In genomic region chr20:10511507-10512231, GRCh38 we compare ENCODE assay signal across 8 cellular contexts.
DNase-seq lines count a peak whose midpoint lies in the region; ATAC-seq and TF ChIP-seq lines count a peak whose summit lies in the region.

No MANE protein-coding gene starts in this region.

- no peak for TF ChIP-seq CTCF in colonic mucosa (IDR thresholded peaks at IDR 0.05)
- no peak for TF ChIP-seq CTCF in lower leg skin (IDR thresholded peaks at IDR 0.05)

- peak overlapping the region in 1 of 2 donors; percentile 5 for H3K9ac ChIP-seq in colonic mucosa (ENCODE audit: low read depth in 2 of 2, low read length in 2 of 2)

- intact Hi-C loops in colonic mucosa (cut with DNase I) (no loop called here), lower leg skin (cut with DNase I; ENCODE audit: low total_unique reads) (no loop called here)

- peak overlapping the region; percentile 46 for H3K27ac ChIP-seq in colonic mucosa

- DNase-seq in activated gamma-delta T cell treated with Interleukin-2 at 50 U/mL for 16 hours = peak; percentile 61
- DNase-seq in activated gamma-delta T cell (lab: John Stamatoyannopoulos, UW) = no peak
- peak; percentile 64 for DNase-seq in NCI-H2196 (lab: John Stamatoyannopoulos, UW; ENCODE audit: unreplicated experiment)
- peak; percentile 53 for DNase-seq in activated CD4-positive, alpha-beta T cell treated with anti-CD3 and anti-CD28 coated beads for 1 hour
- DNase-seq in colonic mucosa = peak; percentile 70
- peak; percentile 93 to 96 for DNase-seq in lower leg skin (ENCODE audit: low spot score in 2 of 2)
- peak; percentile 23 to 50 (median 45) for DNase-seq in stimulated activated CD4-positive, alpha-beta T cell treated with anti-CD3 and anti-CD28 coated beads, TNF-alpha, amount 100 ng/mL, for 4 hours (ENCODE audit: low read depth in 3 of 3)

- no peak overlapping the region for H3K4me3 ChIP-seq in colonic mucosa
- H3K4me3 ChIP-seq in lower leg skin (ENCODE audit: low read depth, poor library complexity, severe bottlenecking) = no peak overlapping the region

- no peaks in the 10 kb centered on the region for H3K9me3 ChIP-seq in colonic mucosa

- H3K36me3 ChIP-seq in colonic mucosa = no peaks in the 10 kb centered on the region

- H3K4me1 ChIP-seq in colonic mucosa = peaks cover under 1% of the 10 kb centered on the region

- peak; percentile 99 for ATAC-seq in HG02885 (IDR thresholded peaks at IDR 0.05; ENCODE audit: poor library complexity, unreplicated experiment)

- H3K27me3 ChIP-seq in colonic mucosa = no peaks in the 10 kb centered on the region

- WGBS in lower leg skin, 2 donors = 1 to 7% methylated on average over 5 of the region's 5 CpGs

- TF ChIP-seq POLR2A in lower leg skin (IDR thresholded peaks at IDR 0.05) = no peak
